In the genomic region with DNA sequence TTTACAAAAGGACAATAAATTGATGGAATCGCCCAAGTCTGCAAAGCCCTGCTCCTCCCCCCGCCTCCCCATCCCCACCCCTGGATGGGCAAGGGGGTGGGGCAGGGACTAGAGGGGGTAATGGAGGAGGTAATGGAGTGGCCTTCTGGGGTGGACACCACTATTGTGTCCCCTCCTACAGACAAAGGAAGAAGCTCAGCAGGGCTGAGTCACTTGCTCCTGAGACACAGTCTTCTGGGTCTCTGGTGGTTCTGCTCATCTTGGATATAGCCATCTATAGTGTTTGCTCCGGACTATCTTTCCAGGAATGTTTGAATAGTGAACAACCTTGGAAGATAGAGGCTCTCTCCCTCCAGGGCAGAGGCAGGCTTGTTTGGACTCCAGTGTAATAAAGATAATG, we compare ENCODE assay signal across 11 cellular contexts.
DNase-seq lines count a peak whose midpoint lies in the region; ATAC-seq and TF ChIP-seq lines count a peak whose summit lies in the region.
"Had no signal": no experiment of that assay in that cellular context is flagged by ENCODE, and none has a peak within 500 bp of the region (broad histone marks: within the 10 kb centered on the region; RNA-seq: fewer than 3 reads in every experiment).

No MANE protein-coding gene starts in this region.

- intact Hi-C loops in upper lobe of right lung (cut with DNase I) = no loop called here

- no peaks in the 10 kb centered on the region for H3K79me2 ChIP-seq in osteoblast (ENCODE audit: insufficient read depth, low read length)

- no peak for ATAC-seq in upper lobe of right lung
- no peak for ATAC-seq in HG02588 (IDR thresholded peaks at IDR 0.05; ENCODE audit: unreplicated experiment)
- ATAC-seq: A549, HCT116 had no signal

- DNase-seq in osteoblast (ENCODE audit: insufficient read length, low spot score, missing footprints) (peak; percentile 59), upper lobe of right lung (peak; percentile 39)
- no peak for DNase-seq in stimulated activated naive CD4-positive, alpha-beta T cell (lab: John Stamatoyannopoulos, UW)
- DNase-seq: BE2C, DMS53, GF-D8 had no signal

- H4K20me1 ChIP-seq in osteoblast (ENCODE audit: insufficient read depth, low read length) = no peaks in the 10 kb centered on the region

- H2AFZ ChIP-seq in osteoblast (ENCODE audit: low read length) = no peak overlapping the region

- H3K27ac ChIP-seq in C4-2B = 0 out of 2 replicates have a peak overlapping the region, but pooled peaks have one; percentile 70
- peak overlapping the region; percentile 91 for H3K27ac ChIP-seq in VCaP
- no peak overlapping the region for H3K27ac ChIP-seq in osteoblast (ENCODE audit: low read depth, low read length)
- no peak overlapping the region for H3K27ac ChIP-seq in upper lobe of right lung
- H3K27ac ChIP-seq: A549 had no signal

- H3K9me3 ChIP-seq in osteoblast (ENCODE audit: low read depth, low read length) = no peaks in the 10 kb centered on the region
- no peaks in the 10 kb centered on the region for H3K9me3 ChIP-seq in upper lobe of right lung
- H3K9me3 ChIP-seq: A549, BE2C had no signal

- H3K4me2 ChIP-seq in osteoblast (ENCODE audit: insufficient read depth, low read length) = no peak overlapping the region
- H3K4me2 ChIP-seq: A549 had no signal

- H3K4me1 ChIP-seq in osteoblast (ENCODE audit: insufficient read depth, low read length) = no peaks in the 10 kb centered on the region
- no peaks in the 10 kb centered on the region for H3K4me1 ChIP-seq in upper lobe of right lung
- H3K4me1 ChIP-seq: A549, BE2C had no signal

- H3K4me3 ChIP-seq in osteoblast (ENCODE audit: insufficient read depth, low read length) = no peak overlapping the region
- H3K4me3 ChIP-seq in upper lobe of right lung = no peak overlapping the region
- H3K4me3 ChIP-seq: A549 had no signal

- no peaks in the 10 kb centered on the region for H3K36me3 ChIP-seq in osteoblast (ENCODE audit: insufficient read depth, low read length)
- H3K36me3 ChIP-seq in upper lobe of right lung = no peaks in the 10 kb centered on the region
- H3K36me3 ChIP-seq: BE2C had no signal

- TF ChIP-seq CTCF in C4-2B (conservative IDR thresholded peaks at IDR 0.05) = no peak
- no peak for TF ChIP-seq CTCF in VCaP (conservative IDR thresholded peaks at IDR 0.05)
- no peak for TF ChIP-seq CTCF in osteoblast (IDR thresholded peaks at IDR 0.05; ENCODE audit: extremely low read depth, low read depth, low read length)
- no peak for TF ChIP-seq CTCF in upper lobe of right lung (IDR thresholded peaks at IDR 0.05)

- no peaks in the 10 kb centered on the region for H3K27me3 ChIP-seq in osteoblast (ENCODE audit: insufficient read depth, low read length)
- H3K27me3 ChIP-seq in upper lobe of right lung = peaks cover 13% of the 10 kb centered on the region
- H3K27me3 ChIP-seq: BE2C had no signal

Comparison
In these comparisons a context has a peak if more than half of its experiments do, and no peak if none do; other contexts are left out.
1. H3K27ac ChIP-seq: peak in C4-2B (single experiment) and VCaP (single experiment); none in osteoblast (single experiment) and upper lobe of right lung (single experiment).
2. DNase-seq: peak in osteoblast (single experiment) and upper lobe of right lung (single experiment); none in stimulated activated naive CD4-positive, alpha-beta T cell (0 of 6).